8 cellular contexts compared by ENCODE assay signal in genomic region chr16:2682209-2683021, GRCh38. TPM values are rescaled to one million over a fixed set of nuclear protein-coding genes. Genes with fewer than 3 reads are reported as not detected.
DNase-seq lines count a peak whose midpoint lies in the region; ATAC-seq and TF ChIP-seq lines count a peak whose summit lies in the region.

Gene KCTD5 (plus strand): TSS chr16:2682523. CDS start chr16:2682549, 26 bp downstream.

- H3K4me1 ChIP-seq in ectodermal cell (ENCODE audit: control insufficient read depth, insufficient read depth, low read length) (peaks cover 3% of the 10 kb centered on the region), lower lobe of right lung (peaks cover 29% of the 10 kb centered on the region)

- ATAC-seq in GM19455 (IDR thresholded peaks at IDR 0.05; ENCODE audit: unreplicated experiment): peak; percentile 56
- peak; percentile 97 to 98 for ATAC-seq in lower lobe of right lung

- H3K9me3 ChIP-seq in ectodermal cell (ENCODE audit: control insufficient read depth, low read length) (no peaks in the 10 kb centered on the region), lower lobe of right lung (no peaks in the 10 kb centered on the region)

- H3K27me3 ChIP-seq in ectodermal cell (ENCODE audit: control insufficient read depth, insufficient read depth, low read length, poor library complexity, severe bottlenecking) (no peaks in the 10 kb centered on the region), lower lobe of right lung (ENCODE audit: low read depth) (no peaks in the 10 kb centered on the region)

- peak; percentile 99 for DNase-seq in CD1c-positive myeloid dendritic cell (ENCODE audit: extremely low spot score)
- DNase-seq in HS-27A (ENCODE audit: low read depth): peak; percentile 88
- peak; percentile 66 for DNase-seq in NK-92 (lab: John Stamatoyannopoulos, UW; ENCODE audit: unreplicated experiment)
- DNase-seq in activated CD8-positive, alpha-beta memory T cell treated with anti-CD3 and anti-CD28 coated beads for 1 hour (ENCODE audit: extremely low read depth in 1 of 2, low read depth in 1 of 2): peak; percentile 88 to 93
- DNase-seq in lower lobe of right lung: peak; percentile 97
- peak; percentile 89 to 95 (median 91) for DNase-seq in stimulated activated CD4-positive, alpha-beta T cell treated with anti-CD3 and anti-CD28 coated beads, TNF-alpha, amount 100 ng/mL, for 1 hour (ENCODE audit: low read depth in 3 of 3, low spot score in 1 of 3)

- H3K36me3 ChIP-seq in ectodermal cell (ENCODE audit: control insufficient read depth, insufficient read depth, low read length): no peaks in the 10 kb centered on the region
- H3K36me3 ChIP-seq in lower lobe of right lung: no peaks in the 10 kb centered on the region

- no peak for TF ChIP-seq CTCF in lower lobe of right lung (IDR thresholded peaks at IDR 0.05)

- H3K27ac ChIP-seq in ectodermal cell (ENCODE audit: insufficient read depth, low read depth, low read length, poor library complexity, severe bottlenecking) (no peak within 1 kb of the TSS), lower lobe of right lung (peak within 1 kb of the TSS; percentile 94)

- intact Hi-C loops in lower lobe of right lung (cut with DNase I): no loop called here

- 0% methylated on average over 73 of the region's 73 CpGs for WGBS in ectodermal cell, 2 experiments

- H3K4me3 ChIP-seq in ectodermal cell (ENCODE audit: insufficient read depth, low read depth, low read length): peak within 1 kb of the TSS; percentile 99
- peak within 1 kb of the TSS; percentile 100 for H3K4me3 ChIP-seq in lower lobe of right lung

RNA-seq across cellular contexts. Expression of gene KCTD5, which starts in this region (rescaled TPM):
- 31.1 TPM for polyA plus RNA-seq in ectodermal cell (2013, experiment 1 of 4)
- polyA plus RNA-seq in ectodermal cell (2013, experiment 2 of 4): 31.9 TPM
- 27.0 TPM for polyA plus RNA-seq in ectodermal cell (2013, experiment 3 of 4)
- polyA plus RNA-seq in ectodermal cell (2013, experiment 4 of 4): 27.9 TPM
- total RNA-seq in lower lobe of right lung: 24.8 TPM
